ENCODE assay signal across 13 cellular contexts in the genomic region with DNA sequence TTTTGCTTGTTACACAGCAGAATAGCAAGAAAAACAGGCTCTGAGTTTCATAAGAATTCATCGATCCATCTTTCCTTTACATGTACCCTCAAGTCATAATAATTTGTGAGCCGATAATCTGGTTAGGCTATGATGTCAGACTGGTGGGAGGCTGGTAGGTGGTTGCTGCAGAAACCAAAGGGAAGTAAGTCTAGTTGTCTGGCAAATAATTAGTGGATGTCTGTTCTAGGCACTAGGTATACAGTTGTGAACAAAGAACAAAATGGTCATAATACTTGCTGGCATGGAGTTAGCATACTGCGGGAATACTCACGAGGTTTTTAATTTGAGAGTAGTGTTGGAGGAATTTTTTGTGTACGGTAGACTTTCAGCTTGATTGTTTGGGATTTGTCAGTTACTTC. TPM values are rescaled to one million over a fixed set of nuclear protein-coding genes. Genes with fewer than 3 reads are reported as not detected.
DNase-seq lines count a peak whose midpoint lies in the region; ATAC-seq, FAIRE-seq and TF ChIP-seq lines count a peak whose summit lies in the region.
"Had no signal": no experiment of that assay in that cellular context is flagged by ENCODE, and none has a peak within 500 bp of the region (broad histone marks: within the 10 kb centered on the region; RNA-seq: fewer than 3 reads in every experiment).

No MANE protein-coding gene starts in this region.

- 63% methylated on average over 5 of the region's 5 CpGs for WGBS in K562 (ENCODE audit: insufficient coverage, low coverage, missing lambda C conversion rate)
- WGBS in pancreas, 2 donors = 52 to 56% methylated on average over 5 of the region's 5 CpGs

- CTCF ChIA-PET in K562 (lab: Yijun Ruan, JAX; ENCODE audit: low intra/inter-chr PET ratio) = no interaction called here

- in situ Hi-C loops in K562 (cut with MboI) = no loop called here

- no peak for TF ChIP-seq EP300 in K562 (IDR thresholded peaks at IDR 0.05; ENCODE audit: low read length)

- H3K4me3 ChIP-seq in K562 (no peak overlapping the region), pancreas (no peak overlapping the region)

- no peak for TF ChIP-seq RAD21 in K562 (CRISPR knock-in tag; conservative IDR thresholded peaks at IDR 0.05 in 1 of 2, IDR thresholded peaks at IDR 0.05 in 1 of 2)

- FAIRE-seq in GM12892 (lab: Jason Lieb, UNC) = peak; percentile 82
- FAIRE-seq in K562 (lab: Jason Lieb, UNC) = no peak
- no peak for FAIRE-seq in pancreas (lab: Jason Lieb, UNC)
- FAIRE-seq: endothelial cell of umbilical vein, G401.6, islet of Langerhans had no signal

- H3K9ac ChIP-seq in K562 (ENCODE audit: insufficient read depth in 1 of 2, low read depth in 2 of 2, low read length in 2 of 2) = no peak overlapping the region; a peak in 1 of 4 replicates

- H3K36me3 ChIP-seq in K562 (ENCODE audit: control insufficient read depth, insufficient read depth, low read length) = peaks cover 28% of the 10 kb centered on the region; the same call in 2 of the 3 replicates
- no peaks in the 10 kb centered on the region for H3K36me3 ChIP-seq in pancreas

- H3K9me1 ChIP-seq in K562 (ENCODE audit: control insufficient read depth, insufficient read depth, low read length) = no peaks in the 10 kb centered on the region

- peaks cover 99% of the 10 kb centered on the region for H3K79me2 ChIP-seq in K562 (ENCODE audit: control insufficient read depth, insufficient read depth, low read length)

- DNase-seq in GM12892 (ENCODE audit: insufficient read length) (no peak), NCI-H69 (lab: John Stamatoyannopoulos, UW) (peak; percentile 35), K562 (ENCODE audit: extremely low read depth in 1 of 4, low spot score in 3 of 4) (no peak), pancreas (no peak), hepatic stellate cell (ENCODE audit: low spot score) (no peak)
- DNase-seq in stimulated activated CD8-positive, alpha-beta memory T cell treated with anti-CD3 and anti-CD28 coated beads, Interleukin-4, amount 100 ng/mL, for 48 hours = no peak
- DNase-seq: NCI-H345, SW 1271 had no signal

- no peaks in the 10 kb centered on the region for H3K27me3 ChIP-seq in K562 (ENCODE audit: control insufficient read depth in 2 of 2, insufficient read depth in 2 of 2, low read length in 2 of 2)
- H3K27me3 ChIP-seq in pancreas = no peaks in the 10 kb centered on the region

- intact Hi-C loops in K562 (cut with micrococcal nuclease) = no loop called here
- intact Hi-C loops in pancreas (cut with DNase I) = loop anchor here in 1 of 3 donors (10.0 kb wide), 1 partner anchor 55 kb away; no protein-coding TSS in a partner anchor

- TF ChIP-seq POLR2A in GM12892 (IDR thresholded peaks at IDR 0.05; ENCODE audit: low read depth, low read length) (no peak), K562 (conservative IDR thresholded peaks at IDR 0.05) (no peak)

- TF ChIP-seq CTCF in K562 (IDR thresholded peaks at IDR 0.05 in 2 of 3, conservative IDR thresholded peaks at IDR 0.05 in 1 of 3; ENCODE audit: insufficient read depth in 2 of 3, low read depth in 1 of 3, low read length in 3 of 3) (no peak), pancreas (IDR thresholded peaks at IDR 0.05) (no peak)

- no peaks in the 10 kb centered on the region for H3K9me3 ChIP-seq in K562 (replicated peaks; ENCODE audit: control insufficient read depth, insufficient read depth, low read depth, low read length)
- no peaks in the 10 kb centered on the region for H3K9me3 ChIP-seq in pancreas

- POLR2A ChIA-PET in K562 (lab: Yijun Ruan, JAX) = no interaction called here

- 0 out of 2 replicates have a peak, but pooled peaks cover 2% of the 10 kb centered on the region for H4K20me1 ChIP-seq in K562 (replicated peaks; ENCODE audit: control insufficient read depth, insufficient read depth, low read length)

- ATAC-seq in K562 (no peak; the same call in 2 of the 3 replicates), pancreas (peak; percentile 27 to 36 (median 28)), GM18907 (IDR thresholded peaks at IDR 0.05; ENCODE audit: unreplicated experiment) (no peak)

- H3K4me1 ChIP-seq in K562 (replicated peaks in 1 of 2; ENCODE audit: control insufficient read depth in 2 of 2, insufficient read depth in 2 of 2, low read length in 2 of 2) (peaks cover 11 to 74% of the 10 kb centered on the region in 2 experiments; a peak in 4 of 5 replicates), pancreas (peaks cover 32 to 87% (median 62%) of the 10 kb centered on the region in 3 donors)

- H3K4me2 ChIP-seq in K562 (ENCODE audit: insufficient read depth, low read length) = no peak overlapping the region

- BruUV-seq in K562 (replicated peaks; lab: Mats Ljungman, UMichigan) = no TSS peak

- no peak overlapping the region for H2AFZ ChIP-seq in K562 (ENCODE audit: low read depth, low read length)

- peak overlapping the region; percentile 28; the same call in 1 of the 3 replicates for H3K27ac ChIP-seq in K562 (ENCODE audit: extremely low read depth, low read depth, low read length)
- H3K27ac ChIP-seq in pancreas = peak overlapping the region; percentile 1 to 71 (median 46)

TF ChIP-seq in K562, 482 proteins besides CTCF, POLR2A, EP300 and RAD21 (continues in another document):
- no peak for TF ChIP-seq HDAC8 (tag; IDR thresholded peaks at IDR 0.05)
- TF ChIP-seq, protein P1, sequence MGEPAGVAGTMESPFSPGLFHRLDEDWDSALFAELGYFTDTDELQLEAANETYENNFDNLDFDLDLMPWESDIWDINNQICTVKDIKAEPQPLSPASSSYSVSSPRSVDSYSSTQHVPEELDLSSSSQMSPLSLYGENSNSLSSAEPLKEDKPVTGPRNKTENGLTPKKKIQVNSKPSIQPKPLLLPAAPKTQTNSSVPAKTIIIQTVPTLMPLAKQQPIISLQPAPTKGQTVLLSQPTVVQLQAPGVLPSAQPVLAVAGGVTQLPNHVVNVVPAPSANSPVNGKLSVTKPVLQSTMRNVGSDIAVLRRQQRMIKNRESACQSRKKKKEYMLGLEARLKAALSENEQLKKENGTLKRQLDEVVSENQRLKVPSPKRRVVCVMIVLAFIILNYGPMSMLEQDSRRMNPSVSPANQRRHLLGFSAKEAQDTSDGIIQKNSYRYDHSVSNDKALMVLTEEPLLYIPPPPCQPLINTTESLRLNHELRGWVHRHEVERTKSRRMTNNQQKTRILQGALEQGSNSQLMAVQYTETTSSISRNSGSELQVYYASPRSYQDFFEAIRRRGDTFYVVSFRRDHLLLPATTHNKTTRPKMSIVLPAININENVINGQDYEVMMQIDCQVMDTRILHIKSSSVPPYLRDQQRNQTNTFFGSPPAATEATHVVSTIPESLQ (CRISPR knock-in tag; IDR thresholded peaks at IDR 0.05) = no peak
- TF ChIP-seq POLR2G (IDR thresholded peaks at IDR 0.05; ENCODE audit: low read depth, low read length) = no peak
- TF ChIP-seq, protein P2, sequence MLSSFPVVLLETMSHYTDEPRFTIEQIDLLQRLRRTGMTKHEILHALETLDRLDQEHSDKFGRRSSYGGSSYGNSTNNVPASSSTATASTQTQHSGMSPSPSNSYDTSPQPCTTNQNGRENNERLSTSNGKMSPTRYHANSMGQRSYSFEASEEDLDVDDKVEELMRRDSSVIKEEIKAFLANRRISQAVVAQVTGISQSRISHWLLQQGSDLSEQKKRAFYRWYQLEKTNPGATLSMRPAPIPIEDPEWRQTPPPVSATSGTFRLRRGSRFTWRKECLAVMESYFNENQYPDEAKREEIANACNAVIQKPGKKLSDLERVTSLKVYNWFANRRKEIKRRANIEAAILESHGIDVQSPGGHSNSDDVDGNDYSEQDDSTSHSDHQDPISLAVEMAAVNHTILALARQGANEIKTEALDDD (IDR thresholded peaks at IDR 0.05) = peak; percentile 90

RNA-seq across cellular contexts. Expression of a gene that starts 8.8 kb away (rescaled TPM):
- polyA plus RNA-seq in GM12892 (2012; ENCODE audit: missing spikeins) = 19.0 TPM
- total RNA-seq in K562 (2011; cell fraction: chromatin; rRNA removed; ENCODE audit: low replicate concordance) = 51.2 and 76.5 TPM in 2 replicates
- 50.5 and 58.7 TPM in 2 replicates for total RNA-seq in K562 (2011; cell fraction: nucleolus; rRNA removed)
- 56.2 and 57.9 TPM in 2 replicates for total RNA-seq in K562 (2011; cell fraction: nucleoplasm; rRNA removed)
- total RNA-seq in K562 (2014; rRNA removed) (3.8 and 4.1 TPM in 2 replicates), K562 (2014; rRNA removed; fragmentation: Illumina TruSeq; extraction: Trizol) (5.5 and 5.7 TPM in 2 replicates), K562 (2015; rRNA removed; fragmentation: Illumina TruSeq; extraction: Trizol) (5.0 and 5.2 TPM in 2 replicates), K562 (2021) (18.4 and 20.7 TPM in 2 replicates), pancreas (10 to 100 TPM; 17.8 to 41.9 (median 22.8) TPM)
- polyA plus RNA-seq in K562 (2011; rRNA removed) (13.0 and 25.6 TPM in 2 replicates), K562 (2014; fragmentation: Illumina TruSeq; extraction: Trizol) (12.2 and 12.3 TPM in 2 replicates), K562 (2014; fragmentation: Nextera tagmentation; extraction: Ambion mirVana) (1 to 10 TPM; 2.9 to 5.6 TPM), K562 (2014; rRNA removed) (11.4 and 11.7 TPM in 2 replicates), pancreas (10 to 100 TPM in 1 of 2 donors, 1 to 10 TPM in 1; 8.9 to 12.2 TPM)
- 8.0 and 14.7 TPM in 2 replicates for polyA plus RNA-seq in K562 (2011; cell fraction: cytosol; rRNA removed)
- 63.8 and 68.6 TPM in 2 replicates for polyA plus RNA-seq in K562 (2011; cell fraction: nucleus; rRNA removed)
- 5.8 and 7.8 TPM in 2 replicates for polyA plus RNA-seq in K562 (2012)
- polyA minus RNA-seq in K562 (2011; rRNA and poly(A)+ RNA removed) = 18.0 and 19.0 TPM in 2 replicates
- polyA minus RNA-seq in K562 (2011; cell fraction: cytosol; rRNA and poly(A)+ RNA removed) = 7.5 and 9.8 TPM in 2 replicates
- polyA minus RNA-seq in K562 (2011; cell fraction: nucleus; rRNA and poly(A)+ RNA removed) = 15.6 and 35.9 TPM in 2 replicates

RNA-seq across cellular contexts. Expression of a gene that starts 45.5 kb away (rescaled TPM):
- not detected for polyA plus RNA-seq in GM12892 (2012; ENCODE audit: missing spikeins)
- total RNA-seq in K562 (2011; cell fraction: chromatin; rRNA removed; ENCODE audit: low replicate concordance) = not detected in 2 replicates
- total RNA-seq in K562 (2011; cell fraction: nucleolus; rRNA removed) = not detected in 2 replicates
- total RNA-seq in K562 (2011; cell fraction: nucleoplasm; rRNA removed) = not detected in 2 replicates
- total RNA-seq in K562 (2014; rRNA removed) = not detected in 2 replicates
- total RNA-seq in K562 (2014; rRNA removed; fragmentation: Illumina TruSeq; extraction: Trizol) = not detected in 2 replicates
- not detected in 2 replicates for total RNA-seq in K562 (2015; rRNA removed; fragmentation: Illumina TruSeq; extraction: Trizol)
- total RNA-seq in K562 (2021) = not detected in 2 replicates
- not detected in 2 replicates for polyA plus RNA-seq in K562 (2011; rRNA removed)
- polyA plus RNA-seq in K562 (2011; cell fraction: cytosol; rRNA removed) = not detected in 2 replicates
- not detected in 2 replicates for polyA plus RNA-seq in K562 (2011; cell fraction: nucleus; rRNA removed)
- polyA plus RNA-seq in K562 (2012) = not detected in 2 replicates
- polyA plus RNA-seq in K562 (2014; fragmentation: Illumina TruSeq; extraction: Trizol) = not detected in 2 replicates
- polyA plus RNA-seq in K562 (2014; fragmentation: Nextera tagmentation; extraction: Ambion mirVana) = not detected
- polyA plus RNA-seq in K562 (2014; rRNA removed) = not detected in 2 replicates
- polyA minus RNA-seq in K562 (2011; rRNA and poly(A)+ RNA removed) = not detected in 2 replicates
- not detected in 2 replicates for polyA minus RNA-seq in K562 (2011; cell fraction: cytosol; rRNA and poly(A)+ RNA removed)
- not detected in 2 replicates for polyA minus RNA-seq in K562 (2011; cell fraction: nucleus; rRNA and poly(A)+ RNA removed)
- total RNA-seq in pancreas = not detected
- not detected for polyA plus RNA-seq in pancreas
- total RNA-seq: endothelial cell of umbilical vein, posterior vena cava had no signal
- polyA plus RNA-seq: endothelial cell of umbilical vein had no signal

Comparison
In these comparisons a context has a peak if more than half of its experiments do, and no peak if none do; other contexts are left out.
1. ATAC-seq: peak in pancreas (4 of 4); none in K562 (single experiment) and GM18907 (single experiment).